9 cellular contexts compared by ENCODE assay signal in genomic region chr11:67355794-67356550, GRCh38. TPM values are rescaled to one million over a fixed set of nuclear protein-coding genes. Genes with fewer than 3 reads are reported as not detected.
DNase-seq lines count a peak whose midpoint lies in the region; ATAC-seq and TF ChIP-seq lines count a peak whose summit lies in the region.
"Had no signal": no experiment of that assay in that cellular context is flagged by ENCODE, and none has a peak within 500 bp of the region (broad histone marks: within the 10 kb centered on the region; RNA-seq: fewer than 3 reads in every experiment).

No MANE protein-coding gene starts in this region.

- TF ChIP-seq CTCF in 22Rv1 (IDR thresholded peaks at IDR 0.05): no peak
- no peak for TF ChIP-seq CTCF in chondrocyte (IDR thresholded peaks at IDR 0.05)
- no peak for TF ChIP-seq CTCF in nephron progenitor cell (IDR thresholded peaks at IDR 0.05)

- H3K4me3 Mint-ChIP-seq in chondrocyte (ENCODE audit: unreplicated experiment): no peak overlapping the region
- H3K4me3 Mint-ChIP-seq in nephron progenitor cell: peak overlapping the region; percentile 42

- ATAC-seq in GM21360 (IDR thresholded peaks at IDR 0.05; ENCODE audit: unreplicated experiment) (no peak), GM18867 (IDR thresholded peaks at IDR 0.05; ENCODE audit: unreplicated experiment) (no peak)

- H3K27me3 Mint-ChIP-seq in chondrocyte (ENCODE audit: low read depth) (no peaks in the 10 kb centered on the region), nephron progenitor cell (ENCODE audit: low read depth, poor library complexity) (peaks cover 2% of the 10 kb centered on the region)

- H3K4me1 Mint-ChIP-seq in chondrocyte (ENCODE audit: low read depth) (peaks cover 65% of the 10 kb centered on the region), nephron progenitor cell (peaks cover 74% of the 10 kb centered on the region)

- no peaks in the 10 kb centered on the region for H3K36me3 Mint-ChIP-seq in chondrocyte (ENCODE audit: low read depth)
- no peaks in the 10 kb centered on the region for H3K36me3 Mint-ChIP-seq in nephron progenitor cell (ENCODE audit: low read depth)

- H3K9me3 Mint-ChIP-seq in chondrocyte (ENCODE audit: low read depth) (no peaks in the 10 kb centered on the region), nephron progenitor cell (no peaks in the 10 kb centered on the region)

- H3K27ac ChIP-seq in 22Rv1: peak overlapping the region; percentile 88

- H3K27ac Mint-ChIP-seq in chondrocyte (ENCODE audit: unreplicated experiment): peak overlapping the region; percentile 100
- H3K27ac Mint-ChIP-seq in nephron progenitor cell: peak overlapping the region; percentile 83

- DNase-seq in HT-29 (ENCODE audit: low spot score) (peak; percentile 33), chondrocyte (ENCODE audit: low spot score) (no peak), nephron progenitor cell (no peak), NOMO-1 treated with DMSO at 0.1 percent for 48 hours (lab: John Stamatoyannopoulos, UW; ENCODE audit: unreplicated experiment) (no peak), DMS 273 treated with DMSO at 0.1 percent for 48 hours (lab: John Stamatoyannopoulos, UW) (no peak)

RNA-seq across cellular contexts. Expression of gene POLD4, which starts 2.6 kb away (rescaled TPM):
- 137 and 138 TPM in 2 replicates for total RNA-seq in HT-29 (2014; rRNA removed; shearing (Covaris generic))
- 48.8 to 67.7 TPM (median 63.4 TPM) in 3 replicates for total RNA-seq in chondrocyte

RNA-seq across cellular contexts. Expression of gene CLCF1, which starts 17.4 kb away (rescaled TPM):
- total RNA-seq in HT-29 (2014; rRNA removed; shearing (Covaris generic)): 25.5 and 29.7 TPM in 2 replicates
- total RNA-seq in chondrocyte: 2.0 to 5.6 TPM (median 4.9 TPM) in 3 replicates

RNA-seq across cellular contexts. Expression of gene RAD9A, which starts 35.8 kb away (rescaled TPM):
- 35.2 and 38.4 TPM in 2 replicates for total RNA-seq in HT-29 (2014; rRNA removed; shearing (Covaris generic))
- total RNA-seq in chondrocyte: 11.1 to 14.6 TPM (median 11.6 TPM) in 3 replicates

RNA-seq across cellular contexts. Expression of gene PPP1CA, which starts 45.7 kb away (rescaled TPM):
- 610 and 631 TPM in 2 replicates for total RNA-seq in HT-29 (2014; rRNA removed; shearing (Covaris generic))
- total RNA-seq in chondrocyte: 95.2 to 113 TPM (median 109 TPM) in 3 replicates

RNA-seq across cellular contexts. Expression of gene TBC1D10C, which starts 47.9 kb away (rescaled TPM):
- 0.15 TPM in 1 of 2 replicates, not detected in the other for total RNA-seq in HT-29 (2014; rRNA removed; shearing (Covaris generic))
- total RNA-seq in chondrocyte: not detected in 3 replicates
- total RNA-seq: NCI-H460 had no signal
